Comparison of ENCODE assay signal across 2 cellular contexts in the genomic region with DNA sequence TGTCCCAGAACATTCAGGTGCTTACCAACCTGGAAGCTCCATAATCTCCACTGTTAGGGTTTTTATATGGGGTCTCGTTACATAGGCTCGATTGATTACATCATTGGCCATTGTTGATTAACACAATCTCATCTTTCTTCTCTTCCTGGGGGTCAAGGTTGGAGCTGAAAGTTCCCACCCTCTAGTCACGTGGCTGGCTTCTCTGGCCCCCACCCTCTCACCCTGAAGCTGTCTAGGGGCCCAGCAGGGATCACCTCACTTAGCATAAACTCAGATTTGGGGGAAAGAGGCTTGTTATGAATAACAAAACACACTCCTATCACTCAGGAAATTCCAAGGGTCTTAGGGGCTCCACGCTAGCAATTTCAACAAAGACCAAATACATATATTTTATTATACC.
TF ChIP-seq lines count a peak whose summit lies in the region.

No MANE protein-coding gene starts in this region.

TF ChIP-seq in HepG2, 621 proteins besides CTCF, POLR2A, EP300 and RAD21 (continued from another document):
- TF ChIP-seq, protein P1, sequence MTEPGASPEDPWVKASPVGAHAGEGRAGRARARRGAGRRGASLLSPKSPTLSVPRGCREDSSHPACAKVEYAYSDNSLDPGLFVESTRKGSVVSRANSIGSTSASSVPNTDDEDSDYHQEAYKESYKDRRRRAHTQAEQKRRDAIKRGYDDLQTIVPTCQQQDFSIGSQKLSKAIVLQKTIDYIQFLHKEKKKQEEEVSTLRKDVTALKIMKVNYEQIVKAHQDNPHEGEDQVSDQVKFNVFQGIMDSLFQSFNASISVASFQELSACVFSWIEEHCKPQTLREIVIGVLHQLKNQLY (CRISPR knock-in tag; IDR thresholded peaks at IDR 0.05), result no peak
- TF ChIP-seq ATF7 (IDR thresholded peaks at IDR 0.05) (peak; percentile 4; the same call in 1 of the 2 replicates), ATF7 (CRISPR knock-in tag; IDR thresholded peaks at IDR 0.05) (no peak), ELF1 (CRISPR knock-in tag; IDR thresholded peaks at IDR 0.05) (no peak)

TF ChIP-seq in WTC11, 78 proteins besides CTCF, POLR2A, EP300 and RAD21 (continued from another document):
- TF ChIP-seq ZNF281 (CRISPR knock-in tag; IDR thresholded peaks at IDR 0.05) (no peak), ETV6 (CRISPR knock-in tag; IDR thresholded peaks at IDR 0.05) (0 out of 2 replicates have a peak, but pooled peaks have one; percentile 17), RORB (CRISPR knock-in tag; IDR thresholded peaks at IDR 0.05) (no peak)
- TF ChIP-seq, protein P2, sequence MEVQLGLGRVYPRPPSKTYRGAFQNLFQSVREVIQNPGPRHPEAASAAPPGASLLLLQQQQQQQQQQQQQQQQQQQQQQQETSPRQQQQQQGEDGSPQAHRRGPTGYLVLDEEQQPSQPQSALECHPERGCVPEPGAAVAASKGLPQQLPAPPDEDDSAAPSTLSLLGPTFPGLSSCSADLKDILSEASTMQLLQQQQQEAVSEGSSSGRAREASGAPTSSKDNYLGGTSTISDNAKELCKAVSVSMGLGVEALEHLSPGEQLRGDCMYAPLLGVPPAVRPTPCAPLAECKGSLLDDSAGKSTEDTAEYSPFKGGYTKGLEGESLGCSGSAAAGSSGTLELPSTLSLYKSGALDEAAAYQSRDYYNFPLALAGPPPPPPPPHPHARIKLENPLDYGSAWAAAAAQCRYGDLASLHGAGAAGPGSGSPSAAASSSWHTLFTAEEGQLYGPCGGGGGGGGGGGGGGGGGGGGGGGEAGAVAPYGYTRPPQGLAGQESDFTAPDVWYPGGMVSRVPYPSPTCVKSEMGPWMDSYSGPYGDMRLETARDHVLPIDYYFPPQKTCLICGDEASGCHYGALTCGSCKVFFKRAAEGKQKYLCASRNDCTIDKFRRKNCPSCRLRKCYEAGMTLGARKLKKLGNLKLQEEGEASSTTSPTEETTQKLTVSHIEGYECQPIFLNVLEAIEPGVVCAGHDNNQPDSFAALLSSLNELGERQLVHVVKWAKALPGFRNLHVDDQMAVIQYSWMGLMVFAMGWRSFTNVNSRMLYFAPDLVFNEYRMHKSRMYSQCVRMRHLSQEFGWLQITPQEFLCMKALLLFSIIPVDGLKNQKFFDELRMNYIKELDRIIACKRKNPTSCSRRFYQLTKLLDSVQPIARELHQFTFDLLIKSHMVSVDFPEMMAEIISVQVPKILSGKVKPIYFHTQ (CRISPR knock-in tag; IDR thresholded peaks at IDR 0.05), result no peak
